In genomic region chr12:122117979-122118378, GRCh38 we compare ENCODE assay signal across 2 cellular contexts.
TF ChIP-seq lines count a peak whose summit lies in the region.

No MANE protein-coding gene starts in this region.

TF ChIP-seq in K562, 482 proteins besides CTCF, POLR2A, EP300 and RAD21:
- TF ChIP-seq ZBTB8A (IDR thresholded peaks at IDR 0.05; ENCODE audit: partially characterized antibody) (no peak), FOSL1 (tag; conservative IDR thresholded peaks at IDR 0.05) (peak; percentile 81), ATF3 (IDR thresholded peaks at IDR 0.05) (peak; percentile 78), ATF3 (CRISPR knock-in tag; conservative IDR thresholded peaks at IDR 0.05) (no peak), MAFF (IDR thresholded peaks at IDR 0.05; ENCODE audit: low read length) (no peak), JUND (IDR thresholded peaks at IDR 0.05; ENCODE audit: borderline replicate concordance, low read depth, low read length) (peak; percentile 84), JUND (tag; IDR thresholded peaks at IDR 0.05; ENCODE audit: borderline replicate concordance, low read depth, low read length) (peak; percentile 84; the same call in 1 of the 3 replicates), ZBTB33 (CRISPR knock-in tag; IDR thresholded peaks at IDR 0.05) (peak; percentile 87), HDAC2 (IDR thresholded peaks at IDR 0.05) (no peak), ZNF232 (CRISPR knock-in tag; IDR thresholded peaks at IDR 0.05) (no peak), ZNF124 (CRISPR knock-in tag; IDR thresholded peaks at IDR 0.05) (no peak), EGR1 (conservative IDR thresholded peaks at IDR 0.05) (peak; percentile 14; the same call in 1 of the 2 replicates), SMARCA4 (IDR thresholded peaks at IDR 0.05) (0 out of 2 replicates have a peak, but pooled peaks have one; percentile 22), ZNF23 (CRISPR knock-in tag; IDR thresholded peaks at IDR 0.05) (no peak), ESRRA (IDR thresholded peaks at IDR 0.05; ENCODE audit: borderline replicate concordance, low read depth) (no peak), CXXC5 (CRISPR knock-in tag; IDR thresholded peaks at IDR 0.05) (no peak), NFE2 (IDR thresholded peaks at IDR 0.05; ENCODE audit: low read depth) (no peak; the same call in 1 of the 2 replicates), ARID1B (IDR thresholded peaks at IDR 0.05) (peak; percentile 16; the same call in 1 of the 2 replicates), MCM5 (IDR thresholded peaks at IDR 0.05; ENCODE audit: low read depth) (no peak), MAFG (tag; conservative IDR thresholded peaks at IDR 0.05) (peak; percentile 34; the same call in 1 of the 2 replicates)
- TF ChIP-seq, protein P1, sequence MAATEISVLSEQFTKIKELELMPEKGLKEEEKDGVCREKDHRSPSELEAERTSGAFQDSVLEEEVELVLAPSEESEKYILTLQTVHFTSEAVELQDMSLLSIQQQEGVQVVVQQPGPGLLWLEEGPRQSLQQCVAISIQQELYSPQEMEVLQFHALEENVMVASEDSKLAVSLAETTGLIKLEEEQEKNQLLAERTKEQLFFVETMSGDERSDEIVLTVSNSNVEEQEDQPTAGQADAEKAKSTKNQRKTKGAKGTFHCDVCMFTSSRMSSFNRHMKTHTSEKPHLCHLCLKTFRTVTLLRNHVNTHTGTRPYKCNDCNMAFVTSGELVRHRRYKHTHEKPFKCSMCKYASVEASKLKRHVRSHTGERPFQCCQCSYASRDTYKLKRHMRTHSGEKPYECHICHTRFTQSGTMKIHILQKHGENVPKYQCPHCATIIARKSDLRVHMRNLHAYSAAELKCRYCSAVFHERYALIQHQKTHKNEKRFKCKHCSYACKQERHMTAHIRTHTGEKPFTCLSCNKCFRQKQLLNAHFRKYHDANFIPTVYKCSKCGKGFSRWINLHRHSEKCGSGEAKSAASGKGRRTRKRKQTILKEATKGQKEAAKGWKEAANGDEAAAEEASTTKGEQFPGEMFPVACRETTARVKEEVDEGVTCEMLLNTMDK (IDR thresholded peaks at IDR 0.05; ENCODE audit: borderline replicate concordance, insufficient read depth, low read depth, low read length, poor library complexity, severe bottlenecking), result no peak

TF ChIP-seq in liver, 16 proteins besides CTCF, POLR2A, EP300 and RAD21:
- TF ChIP-seq, protein P2, sequence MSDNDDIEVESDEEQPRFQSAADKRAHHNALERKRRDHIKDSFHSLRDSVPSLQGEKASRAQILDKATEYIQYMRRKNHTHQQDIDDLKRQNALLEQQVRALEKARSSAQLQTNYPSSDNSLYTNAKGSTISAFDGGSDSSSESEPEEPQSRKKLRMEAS (IDR thresholded peaks at IDR 0.05), result no peak
- no peak for TF ChIP-seq ATF3 (IDR thresholded peaks at IDR 0.05)
- TF ChIP-seq NR2F2 (IDR thresholded peaks at IDR 0.05), result no peak
- no peak for TF ChIP-seq FOXA2 (IDR thresholded peaks at IDR 0.05)
- TF ChIP-seq RXRA (IDR thresholded peaks at IDR 0.05), result no peak
- no peak for TF ChIP-seq TAF1 (conservative IDR thresholded peaks at IDR 0.05)
- no peak for TF ChIP-seq ZBTB33 (IDR thresholded peaks at IDR 0.05)
- no peak for TF ChIP-seq HNF4A (conservative IDR thresholded peaks at IDR 0.05)
- no peak for TF ChIP-seq HNF4G (IDR thresholded peaks at IDR 0.05)
- TF ChIP-seq EGR1 (IDR thresholded peaks at IDR 0.05; ENCODE audit: low read depth in 2 of 2), result no peak
- TF ChIP-seq, protein P3, sequence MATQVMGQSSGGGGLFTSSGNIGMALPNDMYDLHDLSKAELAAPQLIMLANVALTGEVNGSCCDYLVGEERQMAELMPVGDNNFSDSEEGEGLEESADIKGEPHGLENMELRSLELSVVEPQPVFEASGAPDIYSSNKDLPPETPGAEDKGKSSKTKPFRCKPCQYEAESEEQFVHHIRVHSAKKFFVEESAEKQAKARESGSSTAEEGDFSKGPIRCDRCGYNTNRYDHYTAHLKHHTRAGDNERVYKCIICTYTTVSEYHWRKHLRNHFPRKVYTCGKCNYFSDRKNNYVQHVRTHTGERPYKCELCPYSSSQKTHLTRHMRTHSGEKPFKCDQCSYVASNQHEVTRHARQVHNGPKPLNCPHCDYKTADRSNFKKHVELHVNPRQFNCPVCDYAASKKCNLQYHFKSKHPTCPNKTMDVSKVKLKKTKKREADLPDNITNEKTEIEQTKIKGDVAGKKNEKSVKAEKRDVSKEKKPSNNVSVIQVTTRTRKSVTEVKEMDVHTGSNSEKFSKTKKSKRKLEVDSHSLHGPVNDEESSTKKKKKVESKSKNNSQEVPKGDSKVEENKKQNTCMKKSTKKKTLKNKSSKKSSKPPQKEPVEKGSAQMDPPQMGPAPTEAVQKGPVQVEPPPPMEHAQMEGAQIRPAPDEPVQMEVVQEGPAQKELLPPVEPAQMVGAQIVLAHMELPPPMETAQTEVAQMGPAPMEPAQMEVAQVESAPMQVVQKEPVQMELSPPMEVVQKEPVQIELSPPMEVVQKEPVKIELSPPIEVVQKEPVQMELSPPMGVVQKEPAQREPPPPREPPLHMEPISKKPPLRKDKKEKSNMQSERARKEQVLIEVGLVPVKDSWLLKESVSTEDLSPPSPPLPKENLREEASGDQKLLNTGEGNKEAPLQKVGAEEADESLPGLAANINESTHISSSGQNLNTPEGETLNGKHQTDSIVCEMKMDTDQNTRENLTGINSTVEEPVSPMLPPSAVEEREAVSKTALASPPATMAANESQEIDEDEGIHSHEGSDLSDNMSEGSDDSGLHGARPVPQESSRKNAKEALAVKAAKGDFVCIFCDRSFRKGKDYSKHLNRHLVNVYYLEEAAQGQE (IDR thresholded peaks at IDR 0.05), result no peak
- TF ChIP-seq FOXA1 (IDR thresholded peaks at IDR 0.05), result no peak
- TF ChIP-seq GABPA (IDR thresholded peaks at IDR 0.05 in 1 of 2, conservative IDR thresholded peaks at IDR 0.05 in 1 of 2), result no peak
- TF ChIP-seq JUND (IDR thresholded peaks at IDR 0.05), result no peak
